13 cellular contexts compared by ENCODE assay signal in the genomic region with DNA sequence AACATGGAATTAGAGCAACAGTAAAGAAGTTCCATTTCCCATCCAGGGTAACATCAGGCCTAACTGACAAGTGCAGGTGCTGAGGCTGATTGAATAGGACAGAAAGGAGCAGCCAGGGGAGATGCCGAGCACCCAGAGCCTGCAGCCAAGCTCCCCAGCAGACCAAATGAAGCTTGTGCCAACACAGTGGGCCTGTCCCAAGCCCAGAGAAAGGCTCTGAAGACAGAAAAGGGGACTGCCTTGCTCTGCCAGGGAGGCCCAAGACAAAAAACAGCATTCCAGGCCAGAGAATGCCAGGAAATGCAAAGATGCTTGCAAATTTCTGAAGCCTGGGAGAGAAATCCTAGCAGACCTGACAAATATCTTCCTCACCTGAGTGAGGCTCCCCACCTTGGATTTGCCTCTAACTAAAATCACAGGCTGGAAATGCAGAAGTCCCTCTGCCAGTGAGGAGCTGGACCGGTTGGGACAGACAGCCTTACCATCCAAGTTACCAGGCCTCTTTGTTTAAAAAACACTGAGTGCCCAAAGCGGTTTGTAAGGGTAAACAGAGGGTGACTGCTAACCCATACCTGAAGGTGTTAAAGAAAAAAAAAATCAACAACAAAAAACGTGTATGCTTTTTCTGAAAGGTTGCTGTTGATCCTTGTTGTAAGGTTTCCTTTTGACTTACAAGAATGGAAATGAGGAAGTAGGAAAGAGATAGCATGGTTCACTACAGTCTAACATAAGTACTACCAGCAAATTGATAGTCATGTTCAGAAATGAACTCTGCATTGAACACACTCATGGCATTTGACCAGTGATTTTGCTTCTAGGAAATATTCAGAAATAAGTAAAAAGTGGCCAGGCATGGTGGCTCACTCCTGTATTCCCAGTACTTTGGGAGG. TPM values are rescaled to one million over a fixed set of nuclear protein-coding genes. Genes with fewer than 3 reads are reported as not detected.
A peak's percentile ranks its signal among the peaks of the same experiment; 100 is the strongest.
DNase-seq lines count a peak whose midpoint lies in the region; ATAC-seq and TF ChIP-seq lines count a peak whose summit lies in the region.
"Had no signal": no experiment of that assay in that cellular context is flagged by ENCODE, and none has a peak within 500 bp of the region (broad histone marks: within the 10 kb centered on the region; RNA-seq: fewer than 3 reads in every experiment).

No MANE protein-coding gene starts in this region.

- no peak overlapping the region for H3K9ac ChIP-seq in BLaER1
- H3K9ac ChIP-seq in OCI-LY3 (ENCODE audit: low read length), result no peak overlapping the region
- no peak overlapping the region for H3K9ac ChIP-seq in GM23248

- TF ChIP-seq CTCF in OCI-LY3 (IDR thresholded peaks at IDR 0.05; ENCODE audit: low read depth, low read length), result no peak

- ATAC-seq in GM19372 (IDR thresholded peaks at IDR 0.05; ENCODE audit: low read depth, unreplicated experiment) (peak; percentile 91), HG03039 (IDR thresholded peaks at IDR 0.05; ENCODE audit: unreplicated experiment) (peak; percentile 84)
- no peak for ATAC-seq in activated CD8-positive, alpha-beta T cell treated with anti-CD3 and anti-CD28 coated beads, Interleukin-2, amount 10 ng/mL, durations not matched to agents 7 days and 5 days
- ATAC-seq: activated T-cell treated with anti-CD3 and anti-CD28 coated beads, Interleukin-2, amount 50 U/mL, for 4 hours; effector memory CD8-positive, alpha-beta T cell had no signal

- H3K4me2 ChIP-seq in BLaER1, result peak overlapping the region; percentile 7; the same call in 1 of the 2 replicates
- H3K4me2 ChIP-seq in OCI-LY3 (ENCODE audit: low read length), result peak overlapping the region; percentile 63
- no peak overlapping the region for H3K4me2 ChIP-seq in GM23248 (ENCODE audit: unreplicated experiment)
- H3K4me2 ChIP-seq: PC-9 had no signal

- H3F3A ChIP-seq in GM23248 (ENCODE audit: insufficient read depth), result no peaks in the 10 kb centered on the region

- H3K79me2 ChIP-seq in OCI-LY3 (ENCODE audit: low read length), result no peaks in the 10 kb centered on the region
- no peaks in the 10 kb centered on the region for H3K79me2 ChIP-seq in GM23248 (ENCODE audit: insufficient read depth)

- no peaks in the 10 kb centered on the region for H3K4me1 Mint-ChIP-seq in activated CD8-positive, alpha-beta T cell treated with anti-CD3 and anti-CD28 coated beads, Interleukin-2, amount 10 ng/mL, durations not matched to agents 7 days and 5 days (ENCODE audit: low read depth)

- intact Hi-C loops in head of caudate nucleus (cut with DNase I), result no loop called here

- H3K4me1 ChIP-seq in BLaER1, result peaks cover 24% of the 10 kb centered on the region
- H3K4me1 ChIP-seq in OCI-LY3 (ENCODE audit: low read length), result peaks cover 16% of the 10 kb centered on the region
- H3K4me1 ChIP-seq in GM23248 (ENCODE audit: insufficient read depth), result no peaks in the 10 kb centered on the region

- no peak overlapping the region for H3K27ac Mint-ChIP-seq in activated CD8-positive, alpha-beta T cell treated with anti-CD3 and anti-CD28 coated beads, Interleukin-2, amount 10 ng/mL, durations not matched to agents 7 days and 5 days
- H3K27ac Mint-ChIP-seq: effector memory CD8-positive, alpha-beta T cell had no signal

- H3K9me3 ChIP-seq in BLaER1 (no peaks in the 10 kb centered on the region), OCI-LY3 (ENCODE audit: insufficient read depth, low read length) (no peaks in the 10 kb centered on the region), GM23248 (ENCODE audit: low read depth) (no peaks in the 10 kb centered on the region)

- POLR2A ChIA-PET in activated CD8-positive, alpha-beta T cell treated with anti-CD3 and anti-CD28 coated beads, Interleukin-2, amount 10 ng/mL, durations not matched to agents 7 days and 5 days (lab: Charles Lee), result no interaction called here

- H3K36me3 ChIP-seq in BLaER1 (no peaks in the 10 kb centered on the region), OCI-LY3 (replicated peaks; ENCODE audit: low read depth, low read length) (no peaks in the 10 kb centered on the region), GM23248 (ENCODE audit: low read depth) (no peaks in the 10 kb centered on the region)

- H4K20me1 ChIP-seq in BLaER1, result no peaks in the 10 kb centered on the region
- H4K20me1 ChIP-seq in OCI-LY3 (ENCODE audit: insufficient read depth, low read length), result no peaks in the 10 kb centered on the region
- H4K20me1 ChIP-seq in GM23248 (ENCODE audit: insufficient read depth), result no peaks in the 10 kb centered on the region

- no peak overlapping the region for H3K4me3 Mint-ChIP-seq in activated CD8-positive, alpha-beta T cell treated with anti-CD3 and anti-CD28 coated beads, Interleukin-2, amount 10 ng/mL, durations not matched to agents 7 days and 5 days
- H3K4me3 Mint-ChIP-seq: activated T-cell treated with anti-CD3 and anti-CD28 coated beads, Interleukin-2, amount 50 U/mL, for 4 hours; effector memory CD8-positive, alpha-beta T cell had no signal

- H3K4me3 ChIP-seq in BLaER1, result no peak overlapping the region
- H3K4me3 ChIP-seq in OCI-LY3 (ENCODE audit: low read length), result peak overlapping the region; percentile 38
- no peak overlapping the region for H3K4me3 ChIP-seq in GM23248
- H3K4me3 ChIP-seq: PC-9 had no signal

- H3K27me3 ChIP-seq in BLaER1 (no peaks in the 10 kb centered on the region), OCI-LY3 (ENCODE audit: low read depth, low read length) (peaks cover 31% of the 10 kb centered on the region), GM23248 (replicated peaks; ENCODE audit: insufficient read depth) (no peaks in the 10 kb centered on the region)

- peaks cover 11% of the 10 kb centered on the region for H3K27me3 Mint-ChIP-seq in activated CD8-positive, alpha-beta T cell treated with anti-CD3 and anti-CD28 coated beads, Interleukin-2, amount 10 ng/mL, durations not matched to agents 7 days and 5 days (ENCODE audit: low read depth)
- H3K27me3 Mint-ChIP-seq: effector memory CD8-positive, alpha-beta T cell had no signal

- in situ Hi-C loops in GM23248 (cut with MboI), result no loop called here

- no peaks in the 10 kb centered on the region for H3K9me2 ChIP-seq in GM23248 (ENCODE audit: insufficient read depth)

- no peak overlapping the region for H3K27ac ChIP-seq in BLaER1
- no peak overlapping the region for H3K27ac ChIP-seq in OCI-LY3 (ENCODE audit: low read length)
- H3K27ac ChIP-seq in GM23248, result no peak overlapping the region
- H3K27ac ChIP-seq: HL-60, PC-9 had no signal

- WGBS in GM23248 (ENCODE audit: low coverage in 1 of 2, low lambda C conversion rate in 2 of 2, missing lambda C conversion rate in 2 of 2), 2 experiments, result 73 to 76% methylated on average over 4 of the region's 4 CpGs

- CTCF ChIA-PET in activated CD8-positive, alpha-beta T cell treated with anti-CD3 and anti-CD28 coated beads, Interleukin-2, amount 10 ng/mL, durations not matched to agents 7 days and 5 days (lab: Charles Lee), result no interaction called here

- H3K36me3 Mint-ChIP-seq in activated CD8-positive, alpha-beta T cell treated with anti-CD3 and anti-CD28 coated beads, Interleukin-2, amount 10 ng/mL, durations not matched to agents 7 days and 5 days (ENCODE audit: low read depth), result no peaks in the 10 kb centered on the region

- H3K9me3 Mint-ChIP-seq in activated CD8-positive, alpha-beta T cell treated with anti-CD3 and anti-CD28 coated beads, Interleukin-2, amount 10 ng/mL, durations not matched to agents 7 days and 5 days (ENCODE audit: insufficient read depth), result no peaks in the 10 kb centered on the region
- H3K9me3 Mint-ChIP-seq: activated T-cell treated with anti-CD3 and anti-CD28 coated beads, Interleukin-2, amount 50 U/mL, for 4 hours; effector memory CD8-positive, alpha-beta T cell had no signal

- DNase-seq in head of caudate nucleus, result no peak
- no peak for DNase-seq in activated CD8-positive, alpha-beta T cell treated with anti-CD3 and anti-CD28 coated beads, Interleukin-2, amount 10 ng/mL, durations not matched to agents 7 days and 5 days
- no peak for DNase-seq in GM23248
- no peak for DNase-seq in SK-N-DZ (ENCODE audit: low spot score)
- DNase-seq: activated T-cell treated with anti-CD3 and anti-CD28 coated beads, Interleukin-2, amount 50 U/mL, for 4 hours; effector memory CD8-positive, alpha-beta T cell; midbrain; PC-9 had no signal

- H2AFZ ChIP-seq in OCI-LY3 (ENCODE audit: low read depth, low read length) (no peak overlapping the region), GM23248 (no peak overlapping the region)
- H2AFZ ChIP-seq: PC-9 had no signal

RNA-seq across cellular contexts. Expression of a gene that starts 11.9 kb away (rescaled TPM):
- total RNA-seq in activated CD8-positive, alpha-beta T cell treated with anti-CD3 and anti-CD28 coated beads, Interleukin-2, amount 10 ng/mL, durations not matched to agents 7 days and 5 days, result 100 to 1,000 TPM; 650 to 662 TPM
- 193 and 233 TPM in 2 replicates for total RNA-seq in GM23248 (2014; rRNA removed; shearing (Covaris generic))
- 417 and 430 TPM in 2 replicates for polyA plus RNA-seq in GM23248 (2016; fragmentation: Nextera tagmentation; extraction: Ambion mirVana)
- 1,342 and 1,760 TPM in 2 replicates for polyA plus RNA-seq in SK-N-DZ (2014; cell fraction: cytosol; rRNA removed)
- polyA plus RNA-seq in SK-N-DZ (2014; cell fraction: nucleus; rRNA removed), result 947 and 1,128 TPM in 2 replicates

RNA-seq across cellular contexts. Expression of a gene that starts 55.3 kb away (rescaled TPM):
- total RNA-seq in activated CD8-positive, alpha-beta T cell treated with anti-CD3 and anti-CD28 coated beads, Interleukin-2, amount 10 ng/mL, durations not matched to agents 7 days and 5 days, result not detected
- not detected in 2 replicates for total RNA-seq in GM23248 (2014; rRNA removed; shearing (Covaris generic))
- polyA plus RNA-seq in GM23248 (2016; fragmentation: Nextera tagmentation; extraction: Ambion mirVana), result not detected in 2 replicates
- not detected in 2 replicates for polyA plus RNA-seq in SK-N-DZ (2014; cell fraction: cytosol; rRNA removed)
- polyA plus RNA-seq in SK-N-DZ (2014; cell fraction: nucleus; rRNA removed), result not detected in 2 replicates
- total RNA-seq: activated T-cell treated with anti-CD3 and anti-CD28 coated beads, Interleukin-2, amount 50 U/mL, for 4 hours; PC-9 had no signal
